ENCODE assay signal across 1 cellular context in the genomic region with DNA sequence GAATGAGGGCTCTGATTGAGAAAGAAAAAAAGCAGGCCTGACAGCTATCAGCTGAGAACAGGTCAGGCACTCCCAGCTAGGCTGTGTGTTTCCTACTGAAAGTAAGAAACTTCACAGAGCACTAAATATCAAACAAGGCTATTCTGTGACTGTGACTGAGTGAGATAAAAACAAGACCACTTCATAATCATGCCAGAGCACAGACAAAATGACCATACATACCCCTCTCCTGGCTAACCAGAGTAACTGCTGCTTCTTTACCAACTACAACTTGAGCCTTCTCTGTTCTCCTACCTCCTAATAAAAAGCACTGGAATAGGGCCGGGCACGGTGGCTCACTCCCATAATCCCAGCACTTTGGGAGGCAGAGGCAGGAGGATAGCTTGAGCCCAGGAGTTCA.
TF ChIP-seq lines count a peak whose summit lies in the region.

No MANE protein-coding gene starts in this region.

TF ChIP-seq in H1, 55 proteins besides CTCF, POLR2A, EP300 and RAD21:
- TF ChIP-seq CBX8 (IDR thresholded peaks at IDR 0.05; ENCODE audit: borderline replicate concordance, low read depth, low read length) (no peak), POLR2AphosphoS5 (IDR thresholded peaks at IDR 0.05; ENCODE audit: low read depth, low read length) (no peak), KDM5A (IDR thresholded peaks at IDR 0.05; ENCODE audit: low read length) (no peak), CEBPB (IDR thresholded peaks at IDR 0.05; ENCODE audit: low read depth, low read length) (no peak), EZH2 (IDR thresholded peaks at IDR 0.05; ENCODE audit: low read depth, low read length, severe bottlenecking) (no peak), CHD2 (IDR thresholded peaks at IDR 0.05; ENCODE audit: low read length) (no peak), CREB1 (IDR thresholded peaks at IDR 0.05) (no peak), RXRA (IDR thresholded peaks at IDR 0.05; ENCODE audit: insufficient read depth, low read depth, low read length) (no peak), BRCA1 (IDR thresholded peaks at IDR 0.05; ENCODE audit: low read depth, low read length) (no peak), EGR1 (IDR thresholded peaks at IDR 0.05; ENCODE audit: borderline replicate concordance, low read depth, low read length) (no peak), CBX5 (IDR thresholded peaks at IDR 0.05; ENCODE audit: low read depth, low read length) (no peak), JUND (IDR thresholded peaks at IDR 0.05; ENCODE audit: low read length) (no peak), SUZ12 (IDR thresholded peaks at IDR 0.05; ENCODE audit: low read length) (no peak), CHD1 (IDR thresholded peaks at IDR 0.05; ENCODE audit: low read depth, low read length) (no peak), SP4 (IDR thresholded peaks at IDR 0.05; ENCODE audit: low read length) (no peak)
